In the genomic region with DNA sequence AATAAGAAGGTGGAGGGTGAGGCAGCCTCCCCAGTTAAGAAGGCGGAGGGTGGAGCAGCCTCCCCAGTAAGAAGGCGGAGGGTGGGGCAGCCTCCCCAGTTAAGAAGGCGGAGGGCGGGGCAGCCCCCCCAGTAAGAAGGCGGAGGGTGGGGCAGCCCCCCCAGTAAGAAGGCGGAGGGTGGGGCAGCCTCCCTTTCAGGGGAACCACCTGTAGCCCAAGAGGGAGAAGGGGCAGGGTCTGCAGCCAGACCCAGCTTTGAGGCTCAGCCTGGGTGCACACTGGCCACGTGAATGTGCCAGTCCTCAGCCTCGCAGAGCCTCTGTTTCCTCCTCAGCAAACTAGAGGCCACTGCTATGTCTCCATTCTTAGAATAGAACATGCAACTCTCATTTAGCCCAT, we compare ENCODE assay signal across 16 cellular contexts. TPM values are rescaled to one million over a fixed set of nuclear protein-coding genes. Genes with fewer than 3 reads are reported as not detected.
DNase-seq lines count a peak whose midpoint lies in the region; ATAC-seq, FAIRE-seq and TF ChIP-seq lines count a peak whose summit lies in the region.
"Had no signal": no experiment of that assay in that cellular context is flagged by ENCODE, and none has a peak within 500 bp of the region (broad histone marks: within the 10 kb centered on the region; RNA-seq: fewer than 3 reads in every experiment).

No MANE protein-coding gene starts in this region.

- H3K9me3 ChIP-seq in heart right ventricle: peaks cover 0 to under 1% (median 0%) of the 10 kb centered on the region in 11 donors
- H3K9me3 ChIP-seq: Caco-2 had no signal

- H3K4me3 ChIP-seq in heart right ventricle: no peak overlapping the region

- no peak overlapping the region for H3K27ac ChIP-seq in heart right ventricle

- H3K27me3 ChIP-seq in heart right ventricle: peaks cover 0 to 49% (median 35%) of the 10 kb centered on the region in 7 donors

- no peak for ATAC-seq in heart right ventricle

- intact Hi-C loops in cardiac septum (cut with DNase I): no loop called here
- intact Hi-C loops in heart right ventricle (cut with DNase I): no loop called here
- intact Hi-C loops in activated T-helper 2 cell treated with anti-CD3 and anti-CD28 coated beads, Interferon-gamma antibody, Interleukin-2, Interleukin-4, amounts not matched to agents 10 μg/mL and 5 μg/mL and 100 μg/mL, durations not matched to agents 14 hours and 24 hours and 36 hours (cut with micrococcal nuclease): no loop called here

- peak; percentile 35 for DNase-seq in cardiac septum (ENCODE audit: low spot score)
- DNase-seq in heart right ventricle: no peak
- peak; percentile 40 for DNase-seq in chondrocyte (ENCODE audit: low spot score)
- peak; percentile 69 for DNase-seq in osteocyte (ENCODE audit: extremely low spot score, unreplicated experiment)
- DNase-seq in activated T-helper 2 cell treated with anti-CD3 and anti-CD28 coated beads, Interferon-gamma antibody, Interleukin-2, Interleukin-4, amounts not matched to agents 10 μg/mL and 5 μg/mL and 100 μg/mL, durations not matched to agents 14 hours and 24 hours and 36 hours (ENCODE audit: low spot score): no peak
- no peak for DNase-seq in NCI-H1694 (lab: John Stamatoyannopoulos, UW)
- DNase-seq in H54 (ENCODE audit: insufficient read length, low spot score): no peak
- DNase-seq: EL, NCI-H1105, NCI-H1694 treated with DMSO at 0.1 percent for 48 hours, NCI-H345, NCI-H526 treated with DMSO at 0.1 percent for 48 hours, OCI-M1, SIG-M5 had no signal

- H3K4me1 ChIP-seq in heart right ventricle: no peaks in the 10 kb centered on the region
- H3K4me1 ChIP-seq: Caco-2 had no signal

- no peak for FAIRE-seq in H54 (lab: Jason Lieb, UNC)

- WGBS in heart right ventricle, 2 donors: 79 to 80% methylated on average over 8 of the region's 8 CpGs

- H3K27me3 Mint-ChIP-seq in chondrocyte (ENCODE audit: low read depth) (peaks cover 35% of the 10 kb centered on the region), osteocyte (ENCODE audit: unreplicated experiment) (peaks cover 12% of the 10 kb centered on the region)
- no peaks in the 10 kb centered on the region for H3K27me3 Mint-ChIP-seq in activated T-helper 2 cell treated with anti-CD3 and anti-CD28 coated beads, Interferon-gamma antibody, Interleukin-2, Interleukin-4, amounts not matched to agents 10 μg/mL and 5 μg/mL and 100 μg/mL, durations not matched to agents 14 hours and 24 hours and 36 hours (ENCODE audit: low read depth)

- H3K36me3 ChIP-seq in heart right ventricle: no peaks in the 10 kb centered on the region

- no peak for TF ChIP-seq POLR2A in H54 (IDR thresholded peaks at IDR 0.05; ENCODE audit: low read depth, low read length)

- H3K4me3 Mint-ChIP-seq in chondrocyte (ENCODE audit: unreplicated experiment): no peak overlapping the region
- H3K4me3 Mint-ChIP-seq in osteocyte (ENCODE audit: unreplicated experiment): no peak overlapping the region
- no peak overlapping the region for H3K4me3 Mint-ChIP-seq in activated T-helper 2 cell treated with anti-CD3 and anti-CD28 coated beads, Interferon-gamma antibody, Interleukin-2, Interleukin-4, amounts not matched to agents 10 μg/mL and 5 μg/mL and 100 μg/mL, durations not matched to agents 14 hours and 24 hours and 36 hours (ENCODE audit: low read depth)

- H3K27ac Mint-ChIP-seq in chondrocyte (ENCODE audit: unreplicated experiment) (no peak overlapping the region), osteocyte (ENCODE audit: unreplicated experiment) (no peak overlapping the region)
- no peak overlapping the region for H3K27ac Mint-ChIP-seq in activated T-helper 2 cell treated with anti-CD3 and anti-CD28 coated beads, Interferon-gamma antibody, Interleukin-2, Interleukin-4, amounts not matched to agents 10 μg/mL and 5 μg/mL and 100 μg/mL, durations not matched to agents 14 hours and 24 hours and 36 hours

- H3K36me3 Mint-ChIP-seq in chondrocyte (ENCODE audit: low read depth) (no peaks in the 10 kb centered on the region), osteocyte (ENCODE audit: unreplicated experiment) (no peaks in the 10 kb centered on the region)
- H3K36me3 Mint-ChIP-seq in activated T-helper 2 cell treated with anti-CD3 and anti-CD28 coated beads, Interferon-gamma antibody, Interleukin-2, Interleukin-4, amounts not matched to agents 10 μg/mL and 5 μg/mL and 100 μg/mL, durations not matched to agents 14 hours and 24 hours and 36 hours (ENCODE audit: low read depth): no peaks in the 10 kb centered on the region

- H3K4me1 Mint-ChIP-seq in chondrocyte (ENCODE audit: low read depth): no peaks in the 10 kb centered on the region
- H3K4me1 Mint-ChIP-seq in osteocyte (ENCODE audit: unreplicated experiment): no peaks in the 10 kb centered on the region
- H3K4me1 Mint-ChIP-seq in activated T-helper 2 cell treated with anti-CD3 and anti-CD28 coated beads, Interferon-gamma antibody, Interleukin-2, Interleukin-4, amounts not matched to agents 10 μg/mL and 5 μg/mL and 100 μg/mL, durations not matched to agents 14 hours and 24 hours and 36 hours (ENCODE audit: low read depth): no peaks in the 10 kb centered on the region

- TF ChIP-seq CTCF in heart right ventricle (IDR thresholded peaks at IDR 0.05) (no peak), chondrocyte (IDR thresholded peaks at IDR 0.05) (no peak), osteocyte (IDR thresholded peaks at IDR 0.05) (no peak)

- H3K9me3 Mint-ChIP-seq in chondrocyte (ENCODE audit: low read depth) (no peaks in the 10 kb centered on the region), osteocyte (ENCODE audit: unreplicated experiment) (no peaks in the 10 kb centered on the region)
- H3K9me3 Mint-ChIP-seq in activated T-helper 2 cell treated with anti-CD3 and anti-CD28 coated beads, Interferon-gamma antibody, Interleukin-2, Interleukin-4, amounts not matched to agents 10 μg/mL and 5 μg/mL and 100 μg/mL, durations not matched to agents 14 hours and 24 hours and 36 hours: no peaks in the 10 kb centered on the region

RNA-seq across cellular contexts. Expression of a gene that starts 52.6 kb away (rescaled TPM):
- total RNA-seq in cardiac septum (not detected), heart right ventricle (under 1 TPM in 1 of 10 donors, not detected in 9; 0.15 TPM), chondrocyte (3.7 TPM in 1 of 3 replicates, not detected in the others), osteocyte (3.2 and 3.5 TPM in 2 replicates)
- not detected for polyA plus RNA-seq in heart right ventricle
- not detected in 2 replicates for total RNA-seq in activated T-helper 2 cell treated with anti-CD3 and anti-CD28 coated beads, Interferon-gamma antibody, Interleukin-2, Interleukin-4, amounts not matched to agents 10 μg/mL and 5 μg/mL and 100 μg/mL, durations not matched to agents 14 hours and 24 hours and 36 hours
- total RNA-seq: RPMI7951 had no signal

Comparison
In these comparisons a context has a peak if more than half of its experiments do, and no peak if none do; other contexts are left out.
1. DNase-seq: peak in cardiac septum (single experiment), chondrocyte (single experiment) and osteocyte (single experiment); none in heart right ventricle (0 of 2), activated T-helper 2 cell treated with anti-CD3 and anti-CD28 coated beads, Interferon-gamma antibody, Interleukin-2, Interleukin-4, amounts not matched to agents 10 μg/mL and 5 μg/mL and 100 μg/mL, durations not matched to agents 14 hours and 24 hours and 36 hours (single experiment), NCI-H1694 (single experiment) and H54 (single experiment).